1 cellular context compared by ENCODE assay signal in the genomic region with DNA sequence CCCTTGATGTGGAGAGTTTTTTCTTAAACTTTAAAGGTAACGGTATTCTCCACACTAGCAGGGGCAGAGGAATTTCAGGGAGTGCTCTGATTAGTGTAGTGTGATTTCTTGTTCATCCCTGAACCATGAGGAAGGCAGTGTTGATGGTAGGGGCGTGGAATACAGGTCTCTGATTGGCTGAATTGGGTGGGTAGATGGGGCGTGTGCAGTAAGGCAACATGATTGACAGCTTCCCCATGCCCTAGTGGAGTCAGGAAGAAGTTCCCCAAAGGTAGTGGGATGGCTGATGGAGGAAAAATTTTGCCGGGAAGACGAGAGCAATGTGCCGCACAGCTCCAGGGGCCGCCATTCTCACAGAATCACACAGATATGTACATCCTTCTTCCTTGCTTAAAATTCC.
TF ChIP-seq lines count a peak whose summit lies in the region.

No MANE protein-coding gene starts in this region.

TF ChIP-seq in WTC11, 78 proteins besides CTCF, POLR2A, EP300 and RAD21 (continued from another document):
- TF ChIP-seq, protein P1, sequence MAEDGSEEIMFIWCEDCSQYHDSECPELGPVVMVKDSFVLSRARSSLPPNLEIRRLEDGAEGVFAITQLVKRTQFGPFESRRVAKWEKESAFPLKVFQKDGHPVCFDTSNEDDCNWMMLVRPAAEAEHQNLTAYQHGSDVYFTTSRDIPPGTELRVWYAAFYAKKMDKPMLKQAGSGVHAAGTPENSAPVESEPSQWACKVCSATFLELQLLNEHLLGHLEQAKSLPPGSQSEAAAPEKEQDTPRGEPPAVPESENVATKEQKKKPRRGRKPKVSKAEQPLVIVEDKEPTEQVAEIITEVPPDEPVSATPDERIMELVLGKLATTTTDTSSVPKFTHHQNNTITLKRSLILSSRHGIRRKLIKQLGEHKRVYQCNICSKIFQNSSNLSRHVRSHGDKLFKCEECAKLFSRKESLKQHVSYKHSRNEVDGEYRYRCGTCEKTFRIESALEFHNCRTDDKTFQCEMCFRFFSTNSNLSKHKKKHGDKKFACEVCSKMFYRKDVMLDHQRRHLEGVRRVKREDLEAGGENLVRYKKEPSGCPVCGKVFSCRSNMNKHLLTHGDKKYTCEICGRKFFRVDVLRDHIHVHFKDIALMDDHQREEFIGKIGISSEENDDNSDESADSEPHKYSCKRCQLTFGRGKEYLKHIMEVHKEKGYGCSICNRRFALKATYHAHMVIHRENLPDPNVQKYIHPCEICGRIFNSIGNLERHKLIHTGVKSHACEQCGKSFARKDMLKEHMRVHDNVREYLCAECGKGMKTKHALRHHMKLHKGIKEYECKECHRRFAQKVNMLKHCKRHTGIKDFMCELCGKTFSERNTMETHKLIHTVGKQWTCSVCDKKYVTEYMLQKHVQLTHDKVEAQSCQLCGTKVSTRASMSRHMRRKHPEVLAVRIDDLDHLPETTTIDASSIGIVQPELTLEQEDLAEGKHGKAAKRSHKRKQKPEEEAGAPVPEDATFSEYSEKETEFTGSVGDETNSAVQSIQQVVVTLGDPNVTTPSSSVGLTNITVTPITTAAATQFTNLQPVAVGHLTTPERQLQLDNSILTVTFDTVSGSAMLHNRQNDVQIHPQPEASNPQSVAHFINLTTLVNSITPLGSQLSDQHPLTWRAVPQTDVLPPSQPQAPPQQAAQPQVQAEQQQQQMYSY (CRISPR knock-in tag; IDR thresholded peaks at IDR 0.05): no peak
